Comparison of ENCODE assay signal across 1 cellular context in the genomic region with DNA sequence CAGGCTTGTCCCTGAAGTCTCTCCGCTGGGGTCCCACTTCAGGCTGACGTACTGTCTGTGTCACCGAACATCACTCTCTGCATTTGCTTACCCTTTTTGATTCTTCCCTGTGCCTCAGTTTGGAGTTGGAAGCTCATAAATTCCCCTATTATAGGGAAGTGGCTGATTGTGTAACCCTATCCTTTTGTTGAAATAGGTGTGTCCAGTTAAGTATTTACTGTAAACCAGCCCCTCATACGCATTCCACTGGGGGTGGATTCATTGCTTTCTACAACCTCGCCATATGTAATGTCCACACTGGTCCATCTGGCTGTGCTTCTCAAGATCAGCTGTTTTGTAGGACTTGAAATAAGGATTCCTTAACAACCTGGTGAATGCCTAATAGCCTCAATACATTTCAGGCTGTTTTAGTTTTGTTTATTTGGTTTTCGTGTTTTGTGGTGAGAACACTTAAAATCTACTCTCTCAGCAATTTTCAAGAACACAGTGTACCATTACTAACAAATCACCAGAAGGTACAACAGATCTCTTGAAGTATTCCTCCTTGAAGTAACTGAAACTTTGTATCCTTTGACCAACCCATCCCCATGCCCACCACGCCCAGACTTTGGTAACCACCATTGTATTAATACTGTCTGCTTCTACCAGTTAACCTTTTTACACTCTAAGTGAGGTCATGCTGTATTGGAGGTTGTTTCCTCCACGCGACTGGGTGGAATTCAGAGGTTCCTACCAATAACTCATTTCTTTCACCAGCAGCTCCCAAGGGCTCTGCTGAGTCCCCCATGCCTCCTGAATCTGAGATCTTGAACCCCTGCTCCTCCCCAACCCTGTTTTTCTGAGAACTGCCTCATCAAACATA.
TF ChIP-seq lines count a peak whose summit lies in the region.

No MANE protein-coding gene starts in this region.

TF ChIP-seq in H1, 55 proteins besides CTCF, POLR2A, EP300 and RAD21:
- TF ChIP-seq RXRA (IDR thresholded peaks at IDR 0.05; ENCODE audit: insufficient read depth, low read depth, low read length) = no peak
- no peak for TF ChIP-seq TBP (IDR thresholded peaks at IDR 0.05; ENCODE audit: low read depth, low read length)
- TF ChIP-seq, protein P1, sequence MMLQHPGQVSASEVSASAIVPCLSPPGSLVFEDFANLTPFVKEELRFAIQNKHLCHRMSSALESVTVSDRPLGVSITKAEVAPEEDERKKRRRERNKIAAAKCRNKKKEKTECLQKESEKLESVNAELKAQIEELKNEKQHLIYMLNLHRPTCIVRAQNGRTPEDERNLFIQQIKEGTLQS (IDR thresholded peaks at IDR 0.05; ENCODE audit: insufficient read depth, low read depth, low read length) = no peak
- no peak for TF ChIP-seq CBX5 (IDR thresholded peaks at IDR 0.05; ENCODE audit: low read depth, low read length)
- TF ChIP-seq CTBP2 (IDR thresholded peaks at IDR 0.05; ENCODE audit: borderline replicate concordance, insufficient read depth, insufficient read length, low read length) = no peak
- no peak for TF ChIP-seq EGR1 (IDR thresholded peaks at IDR 0.05; ENCODE audit: borderline replicate concordance, low read depth, low read length)
- no peak for TF ChIP-seq KDM4A (IDR thresholded peaks at IDR 0.05; ENCODE audit: low read depth, low read length, severe bottlenecking)
- no peak for TF ChIP-seq TAF7 (optimal IDR thresholded peaks at IDR 0.05; ENCODE audit: borderline replicate concordance, low read depth, low read length)
- TF ChIP-seq RFX5 (IDR thresholded peaks at IDR 0.05; ENCODE audit: borderline replicate concordance, low read depth, low read length) = no peak
- no peak for TF ChIP-seq SIX5 (IDR thresholded peaks at IDR 0.05; ENCODE audit: low read depth, low read length)
- TF ChIP-seq BRCA1 (IDR thresholded peaks at IDR 0.05; ENCODE audit: low read depth, low read length) = no peak
- TF ChIP-seq CEBPB (IDR thresholded peaks at IDR 0.05; ENCODE audit: low read depth, low read length) = no peak
- TF ChIP-seq, protein P2, sequence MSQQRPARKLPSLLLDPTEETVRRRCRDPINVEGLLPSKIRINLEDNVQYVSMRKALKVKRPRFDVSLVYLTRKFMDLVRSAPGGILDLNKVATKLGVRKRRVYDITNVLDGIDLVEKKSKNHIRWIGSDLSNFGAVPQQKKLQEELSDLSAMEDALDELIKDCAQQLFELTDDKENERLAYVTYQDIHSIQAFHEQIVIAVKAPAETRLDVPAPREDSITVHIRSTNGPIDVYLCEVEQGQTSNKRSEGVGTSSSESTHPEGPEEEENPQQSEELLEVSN (IDR thresholded peaks at IDR 0.05) = no peak
- TF ChIP-seq EZH2 (IDR thresholded peaks at IDR 0.05; ENCODE audit: low read depth, low read length, severe bottlenecking) = no peak
- no peak for TF ChIP-seq YY1 (IDR thresholded peaks at IDR 0.05; ENCODE audit: low read depth, low read length)
- TF ChIP-seq SAP30 (IDR thresholded peaks at IDR 0.05; ENCODE audit: insufficient read depth, insufficient replicate concordance, low read length) = no peak
- TF ChIP-seq TEAD4 (IDR thresholded peaks at IDR 0.05; ENCODE audit: low read depth, low read length) = no peak
- no peak for TF ChIP-seq JUND (IDR thresholded peaks at IDR 0.05; ENCODE audit: low read length)
- TF ChIP-seq GTF2F1 (IDR thresholded peaks at IDR 0.05; ENCODE audit: borderline replicate concordance, low read depth, low read length) = no peak
